In genomic region chr18:54517521-54517920, GRCh38 we compare ENCODE assay signal across 22 cellular contexts.
DNase-seq lines count a peak whose midpoint lies in the region; ATAC-seq and TF ChIP-seq lines count a peak whose summit lies in the region.
"Had no signal": no experiment of that assay in that cellular context is flagged by ENCODE, and none has a peak within 500 bp of the region (broad histone marks: within the 10 kb centered on the region; RNA-seq: fewer than 3 reads in every experiment).

No MANE protein-coding gene starts in this region.

- H3K4me3 ChIP-seq in GM23338 = no peak overlapping the region
- H3K4me3 ChIP-seq in naive thymus-derived CD4-positive, alpha-beta T cell (ENCODE audit: low read length) = no peak overlapping the region
- H3K4me3 ChIP-seq: BLaER1 had no signal

- no peaks in the 10 kb centered on the region for H3F3A ChIP-seq in GM23338 (replicated peaks; ENCODE audit: low read depth)

- intact Hi-C loops in naive thymus-derived CD4-positive, alpha-beta T cell (cut with micrococcal nuclease) = no loop called here

- no peak overlapping the region for H3K27ac ChIP-seq in GM23338 (ENCODE audit: low read depth)
- H3K27ac ChIP-seq in naive thymus-derived CD4-positive, alpha-beta T cell (ENCODE audit: low read depth, low read length) = no peak overlapping the region
- H3K27ac ChIP-seq: BLaER1 had no signal

- H3K27me3 ChIP-seq in GM23338 (ENCODE audit: insufficient read depth) = no peaks in the 10 kb centered on the region
- H3K27me3 ChIP-seq in naive thymus-derived CD4-positive, alpha-beta T cell (ENCODE audit: control insufficient read depth in 2 of 2, insufficient read depth in 2 of 2, low read length in 2 of 2) = no peaks in the 10 kb centered on the region
- H3K27me3 ChIP-seq: BE2C, BLaER1 had no signal

- peaks cover 4% of the 10 kb centered on the region; the same call in 1 of the 3 replicates for H3K4me1 Mint-ChIP-seq in GM23338
- no peaks in the 10 kb centered on the region for H3K4me1 Mint-ChIP-seq in naive thymus-derived CD4-positive, alpha-beta T cell
- H3K4me1 Mint-ChIP-seq: CD14-positive monocyte; CD4-positive, alpha-beta memory T cell; CD4-positive, CD25-positive, alpha-beta regulatory T cell; CD8-positive, alpha-beta memory T cell had no signal

- H3K4me2 ChIP-seq in GM23338 = no peak overlapping the region
- H3K4me2 ChIP-seq: BLaER1 had no signal

- no peaks in the 10 kb centered on the region for H3K9me3 Mint-ChIP-seq in GM23338
- H3K9me3 Mint-ChIP-seq in naive thymus-derived CD4-positive, alpha-beta T cell = peaks cover 0 to 1% (median 0%) of the 10 kb centered on the region in 11 donors
- H3K9me3 Mint-ChIP-seq: CD8-positive, alpha-beta memory T cell had no signal

- no peaks in the 10 kb centered on the region for H3K79me2 ChIP-seq in GM23338 (replicated peaks; ENCODE audit: insufficient read depth)

- H2AFZ ChIP-seq in GM23338 = peak overlapping the region; percentile 70; the same call in 1 of the 2 replicates

- H3K27me3 Mint-ChIP-seq in GM23338 (ENCODE audit: insufficient read depth, low read depth, poor library complexity) = peaks cover 3% of the 10 kb centered on the region
- H3K27me3 Mint-ChIP-seq in naive thymus-derived CD4-positive, alpha-beta T cell = peaks cover 0 to 6% (median 3%) of the 10 kb centered on the region in 5 donors
- H3K27me3 Mint-ChIP-seq: CD8-positive, alpha-beta memory T cell had no signal

- TF ChIP-seq CTCF in GM23338 (conservative IDR thresholded peaks at IDR 0.05; ENCODE audit: low read depth in 2 of 2) = no peak

- H4K20me1 ChIP-seq in GM23338 (replicated peaks; ENCODE audit: insufficient read depth) = no peaks in the 10 kb centered on the region
- H4K20me1 ChIP-seq: BLaER1 had no signal

- H3K4me1 ChIP-seq in GM23338 (ENCODE audit: insufficient read depth) = no peaks in the 10 kb centered on the region
- H3K4me1 ChIP-seq in naive thymus-derived CD4-positive, alpha-beta T cell (ENCODE audit: control insufficient read depth in 2 of 2, insufficient read depth in 2 of 2, low read length in 2 of 2) = no peaks in the 10 kb centered on the region
- H3K4me1 ChIP-seq: BE2C, BLaER1 had no signal

- H3K36me3 Mint-ChIP-seq in GM23338 (ENCODE audit: low read depth) = no peaks in the 10 kb centered on the region
- H3K36me3 Mint-ChIP-seq in naive thymus-derived CD4-positive, alpha-beta T cell = no peaks in the 10 kb centered on the region
- H3K36me3 Mint-ChIP-seq: CD14-positive monocyte; CD4-positive, alpha-beta memory T cell; CD4-positive, CD25-positive, alpha-beta regulatory T cell; CD8-positive, alpha-beta memory T cell had no signal

- no peaks in the 10 kb centered on the region for H3K36me3 ChIP-seq in GM23338 (ENCODE audit: insufficient read depth)
- no peaks in the 10 kb centered on the region for H3K36me3 ChIP-seq in naive thymus-derived CD4-positive, alpha-beta T cell (ENCODE audit: control insufficient read depth in 2 of 3, insufficient read depth in 3 of 3, low read length in 3 of 3)
- H3K36me3 ChIP-seq: BE2C, BLaER1 had no signal

- CTCF ChIA-PET in naive thymus-derived CD4-positive, alpha-beta T cell (lab: Charles Lee) = no interaction called here

- H3K27ac Mint-ChIP-seq in GM23338 = no peak overlapping the region
- no peak overlapping the region for H3K27ac Mint-ChIP-seq in naive thymus-derived CD4-positive, alpha-beta T cell
- H3K27ac Mint-ChIP-seq: CD14-positive monocyte; CD4-positive, CD25-positive, alpha-beta regulatory T cell; CD8-positive, alpha-beta memory T cell had no signal

- peaks cover 11% of the 10 kb centered on the region for H3K9me2 ChIP-seq in GM23338 (ENCODE audit: insufficient read depth)

- no peak overlapping the region for H3K4me3 Mint-ChIP-seq in GM23338
- H3K4me3 Mint-ChIP-seq in naive thymus-derived CD4-positive, alpha-beta T cell = no peak overlapping the region
- H3K4me3 Mint-ChIP-seq: CD14-positive monocyte; CD4-positive, alpha-beta memory T cell; CD4-positive, CD25-positive, alpha-beta regulatory T cell; CD8-positive, alpha-beta memory T cell had no signal

- H3K9me3 ChIP-seq in naive thymus-derived CD4-positive, alpha-beta T cell (ENCODE audit: control insufficient read depth in 2 of 3, low read length in 3 of 3) = no peaks in the 10 kb centered on the region
- H3K9me3 ChIP-seq: BE2C, BLaER1 had no signal

- no peak for ATAC-seq in GM23338
- peak; percentile 87 for ATAC-seq in esophagus mucosa
- no peak for ATAC-seq in naive thymus-derived CD4-positive, alpha-beta T cell

- POLR2A ChIA-PET in naive thymus-derived CD4-positive, alpha-beta T cell (lab: Charles Lee) = no interaction called here

- no peak for DNase-seq in GM23338 (ENCODE audit: low spot score)
- DNase-seq in naive thymus-derived CD4-positive, alpha-beta T cell = no peak
- no peak for DNase-seq in dermis blood vessel endothelial cell
- no peak for DNase-seq in NCI-H1105 (lab: John Stamatoyannopoulos, UW)
- DNase-seq: 8988T; ACHN; BE2C; C1 segment of cervical spinal cord; CD4-positive, alpha-beta memory T cell; CD4-positive, CD25-positive, alpha-beta regulatory T cell; CD8-positive, alpha-beta memory T cell; COR-L47; DMS 273 treated with DMSO at 0.1 percent for 48 hours; DMS153; DMS53; DMS79; DND-41; EL; GF-D8 had no signal

TF ChIP-seq in GM23338, 12 proteins besides CTCF, POLR2A, EP300 and RAD21:
- TF ChIP-seq POLR2AphosphoS5 (IDR thresholded peaks at IDR 0.05; ENCODE audit: low read depth) (no peak), CREB1 (CRISPR knock-in tag; IDR thresholded peaks at IDR 0.05; ENCODE audit: low read depth) (no peak), STAT1 (IDR thresholded peaks at IDR 0.05; ENCODE audit: unreplicated experiment) (no peak), EZH2 (IDR thresholded peaks at IDR 0.05; ENCODE audit: low read depth, unreplicated experiment) (no peak), ZNF114 (CRISPR knock-in tag; IDR thresholded peaks at IDR 0.05) (no peak), JUNB (IDR thresholded peaks at IDR 0.05; ENCODE audit: unreplicated experiment) (no peak), ZNF331 (CRISPR knock-in tag; IDR thresholded peaks at IDR 0.05; ENCODE audit: low read depth) (no peak)
TF ChIP-seq in GM23338: peak in this region for 0.
